11 cellular contexts compared by ENCODE assay signal in the genomic region with DNA sequence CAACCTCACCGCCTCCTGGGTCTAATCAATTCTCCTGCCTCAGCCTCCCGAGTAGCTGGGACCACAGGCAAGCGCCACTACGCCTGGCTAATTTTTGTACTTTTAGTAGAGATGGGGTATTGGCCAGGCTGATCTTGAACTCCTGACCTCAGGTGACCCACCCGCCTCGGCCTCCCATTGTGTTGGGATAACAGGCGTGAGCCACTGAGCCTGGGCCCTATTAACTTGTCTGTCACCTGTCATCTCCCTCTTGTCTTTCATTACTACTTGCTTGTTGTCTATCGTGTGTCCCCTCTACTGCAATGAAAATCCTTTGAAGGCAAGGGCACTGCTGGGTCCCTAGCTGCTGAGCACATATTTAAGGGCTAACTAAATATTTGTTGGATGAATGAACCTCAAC. TPM values are rescaled to one million over a fixed set of nuclear protein-coding genes. Genes with fewer than 3 reads are reported as not detected.
DNase-seq lines count a peak whose midpoint lies in the region; ATAC-seq and TF ChIP-seq lines count a peak whose summit lies in the region.
"Had no signal": no experiment of that assay in that cellular context is flagged by ENCODE, and none has a peak within 500 bp of the region (broad histone marks: within the 10 kb centered on the region; RNA-seq: fewer than 3 reads in every experiment).

No MANE protein-coding gene starts in this region.

- ATAC-seq in GM19455 (IDR thresholded peaks at IDR 0.05; ENCODE audit: unreplicated experiment) (no peak), GM21619 (IDR thresholded peaks at IDR 0.05; ENCODE audit: unreplicated experiment) (no peak), GM21367 (IDR thresholded peaks at IDR 0.05; ENCODE audit: unreplicated experiment) (no peak)

- 58 to 59% methylated on average over 5 to 8 of the region's 8 CpGs for WGBS in endodermal cell (ENCODE audit: insufficient coverage in 1 of 2, insufficient read length in 1 of 2), 2 experiments

- peaks cover 45% of the 10 kb centered on the region for H3K4me1 Mint-ChIP-seq in endodermal cell

- no peak overlapping the region for H3K27ac Mint-ChIP-seq in endodermal cell
- H3K27ac Mint-ChIP-seq: CD4-positive, alpha-beta T cell; HFFc6 had no signal

- no peaks in the 10 kb centered on the region for H3K27me3 ChIP-seq in H7 (ENCODE audit: control insufficient read depth, insufficient read depth, low read length)
- no peaks in the 10 kb centered on the region for H3K27me3 ChIP-seq in endodermal cell (ENCODE audit: control insufficient read depth, insufficient read depth, low read length, poor library complexity, severe bottlenecking)

- POLR2A ChIA-PET in RWPE1 (lab: Yijun Ruan, JAX; ENCODE audit: low non-redundant PET): no interaction called here

- no peaks in the 10 kb centered on the region for H3K9me3 Mint-ChIP-seq in endodermal cell
- H3K9me3 Mint-ChIP-seq: CD4-positive, alpha-beta T cell; HFFc6 had no signal

- CTCF ChIA-PET in RWPE1 (lab: Yijun Ruan, JAX): interaction anchor here (0.7 to 1.5 kb wide), 6 partner anchors 11 to 224 kb away, joined by 3 to 8 read pairs (median 3); a partner anchor contains a TSS

- peak overlapping the region; percentile 26 for H3K9ac ChIP-seq in endodermal cell (ENCODE audit: extremely low read depth, low read length, poor library complexity, severe bottlenecking)
- H3K9ac ChIP-seq: KMS-11 had no signal

- H3K4me1 ChIP-seq in endodermal cell (ENCODE audit: control insufficient read depth, insufficient read depth, low read length): peaks cover 23% of the 10 kb centered on the region

- DNase-seq in H7 (peak; percentile 4), RWPE1 (ENCODE audit: low spot score) (no peak), endodermal cell (peak; percentile 86)
- DNase-seq: Caco-2 had no signal

- no peak overlapping the region for H3K4me3 Mint-ChIP-seq in endodermal cell
- H3K4me3 Mint-ChIP-seq: CD4-positive, alpha-beta T cell; HFFc6 had no signal

- no peaks in the 10 kb centered on the region for H3K27me3 Mint-ChIP-seq in endodermal cell (ENCODE audit: insufficient read depth)

- H3K9me3 ChIP-seq in endodermal cell (ENCODE audit: control insufficient read depth, low read length): no peaks in the 10 kb centered on the region
- H3K9me3 ChIP-seq: Caco-2 had no signal

- peaks cover 2% of the 10 kb centered on the region for H3K36me3 Mint-ChIP-seq in endodermal cell (ENCODE audit: low read depth)

- no peak for TF ChIP-seq CTCF in RWPE1 (conservative IDR thresholded peaks at IDR 0.05; ENCODE audit: low read depth)
- no peak for TF ChIP-seq CTCF in endodermal cell (conservative IDR thresholded peaks at IDR 0.05)

- H3K4me3 ChIP-seq in H7 (ENCODE audit: insufficient read depth, low read depth, low read length) (no peak overlapping the region), endodermal cell (ENCODE audit: low read length) (no peak overlapping the region)

- H3K27ac ChIP-seq in RWPE1 (peak overlapping the region; percentile 24), endodermal cell (ENCODE audit: low read depth, low read length) (no peak overlapping the region)
- H3K27ac ChIP-seq: C4-2B, KMS-11 had no signal

- no peaks in the 10 kb centered on the region for H3K36me3 ChIP-seq in H7 (replicated peaks; ENCODE audit: control insufficient read depth, insufficient read depth, low read length)
- H3K36me3 ChIP-seq in endodermal cell (ENCODE audit: control insufficient read depth, insufficient read depth, low read length): no peaks in the 10 kb centered on the region

RNA-seq across cellular contexts. Expression of a gene that starts 3.4 kb away (rescaled TPM):
- 9.3 and 14.5 TPM in 2 replicates for total RNA-seq in H7 (2014; rRNA removed; shearing (Covaris generic))
- total RNA-seq in endodermal cell: 1 to 10 TPM; 1.6 to 3.7 TPM
- polyA plus RNA-seq in endodermal cell (2013, experiment 1 of 2): 5.2 TPM
- polyA plus RNA-seq in endodermal cell (2013, experiment 2 of 2): 5.2 TPM

RNA-seq across cellular contexts. Expression of a gene that starts 43.4 kb away (rescaled TPM):
- total RNA-seq in H7 (2014; rRNA removed; shearing (Covaris generic)): 19.9 and 32.9 TPM in 2 replicates
- 10 to 100 TPM; 61.5 to 71.9 TPM for total RNA-seq in endodermal cell
- 55.4 TPM for polyA plus RNA-seq in endodermal cell (2013, experiment 1 of 2)
- polyA plus RNA-seq in endodermal cell (2013, experiment 2 of 2): 52.7 TPM

RNA-seq across cellular contexts. Expression of a gene that starts 45.5 kb away (rescaled TPM):
- 91.0 and 95.6 TPM in 2 replicates for total RNA-seq in H7 (2014; rRNA removed; shearing (Covaris generic))
- 10 to 100 TPM; 58.4 to 60.6 TPM for total RNA-seq in endodermal cell
- 26.4 TPM for polyA plus RNA-seq in endodermal cell (2013, experiment 1 of 2)
- polyA plus RNA-seq in endodermal cell (2013, experiment 2 of 2): 23.9 TPM
